In the genomic region with DNA sequence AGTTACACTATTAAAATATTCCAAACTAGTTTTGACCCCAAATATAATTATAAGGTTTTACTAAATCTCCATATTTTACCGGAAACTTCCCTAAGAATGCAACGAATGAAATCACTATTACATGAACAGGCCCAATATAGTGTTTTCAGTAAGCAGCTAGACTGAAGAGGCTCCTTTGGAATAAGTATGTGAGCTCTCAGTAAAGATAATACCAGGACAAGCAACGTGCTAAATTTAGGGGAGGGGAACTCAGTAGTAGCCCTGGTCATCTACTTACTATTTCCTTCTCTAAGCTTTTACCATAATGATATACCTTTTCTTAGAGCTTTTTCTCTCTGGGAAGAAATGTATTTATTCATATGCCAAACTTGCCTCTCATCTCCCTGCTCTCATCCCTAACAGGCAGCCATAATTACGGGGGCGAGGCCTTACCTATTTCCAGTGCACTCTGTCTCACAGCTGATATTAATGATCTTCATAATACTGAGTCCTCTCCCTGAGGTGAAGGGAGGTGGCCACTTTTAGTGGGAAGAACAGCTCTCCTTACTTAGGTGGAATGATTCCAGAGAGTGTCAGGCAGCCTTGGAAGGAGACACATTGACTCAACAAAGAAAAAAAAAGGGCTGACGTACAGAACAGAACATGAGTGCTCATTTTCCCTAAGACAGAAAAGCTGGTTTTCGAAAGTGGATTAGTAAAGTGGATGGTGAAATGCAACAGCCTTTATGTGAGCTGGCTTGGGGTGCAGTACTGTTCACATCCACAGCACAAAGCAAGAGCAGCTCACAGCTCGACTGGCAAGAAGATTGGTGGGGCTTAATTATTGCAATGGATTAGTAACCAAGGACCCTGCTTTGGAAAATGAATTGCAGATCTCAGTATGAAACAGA, we compare ENCODE assay signal across 13 cellular contexts.
DNase-seq lines count a peak whose midpoint lies in the region; ATAC-seq, FAIRE-seq and TF ChIP-seq lines count a peak whose summit lies in the region.
"Had no signal": no experiment of that assay in that cellular context is flagged by ENCODE, and none has a peak within 500 bp of the region (broad histone marks: within the 10 kb centered on the region; RNA-seq: fewer than 3 reads in every experiment).

No MANE protein-coding gene starts in this region.

- peak overlapping the region; percentile 21 for H2AFZ ChIP-seq in keratinocyte (ENCODE audit: control insufficient read depth, low read length)

- FAIRE-seq in keratinocyte (lab: Jason Lieb, UNC) (peak; percentile 64), H54 (lab: Jason Lieb, UNC) (no peak)

- no peaks in the 10 kb centered on the region for H3K9me1 ChIP-seq in keratinocyte (ENCODE audit: control insufficient read depth, extremely low read depth, insufficient read depth, low read length)

- peak overlapping the region; percentile 0 for H3K9ac ChIP-seq in keratinocyte (ENCODE audit: control insufficient read depth, extremely low read depth, insufficient read depth, low read length)

- TF ChIP-seq CTCF in keratinocyte (optimal IDR thresholded peaks at IDR 0.05 in 1 of 3, IDR thresholded peaks at IDR 0.05 in 1 of 3, conservative IDR thresholded peaks at IDR 0.05 in 1 of 3; ENCODE audit: extremely low read depth in 1 of 3, insufficient read depth in 2 of 3, low read length in 3 of 3) (peak; percentile 18 to 61 (median 60)), upper lobe of left lung (IDR thresholded peaks at IDR 0.05) (peak in 4 of 6 experiments; percentile 22 to 64 (median 34)), uterus (IDR thresholded peaks at IDR 0.05) (no peak)

- intact Hi-C loops in Right ventricle myocardium inferior (cut with DNase I) (no loop called here), right cardiac atrium (cut with DNase I) (no loop called here), uterus (cut with DNase I; ENCODE audit: low total_unique reads) (no loop called here)

- TF ChIP-seq POLR2A in upper lobe of left lung (IDR thresholded peaks at IDR 0.05) = no peak
- no peak for TF ChIP-seq POLR2A in uterus (IDR thresholded peaks at IDR 0.05)
- no peak for TF ChIP-seq POLR2A in H54 (IDR thresholded peaks at IDR 0.05; ENCODE audit: low read depth, low read length)

- H3K27ac ChIP-seq in right cardiac atrium (ENCODE audit: low read length) (no peak overlapping the region), keratinocyte (ENCODE audit: control insufficient read depth, insufficient read depth, low read length) (peak overlapping the region; percentile 56), upper lobe of left lung (peak overlapping the region in 1 of 4 donors; percentile 45), uterus (no peak overlapping the region)
- H3K27ac ChIP-seq: heart right ventricle had no signal

- TF ChIP-seq EP300 in upper lobe of left lung (IDR thresholded peaks at IDR 0.05) = peak in 1 of 4 donors; percentile 29

- no peak overlapping the region for H3K4me3 ChIP-seq in right cardiac atrium (ENCODE audit: low read length)
- no peak overlapping the region for H3K4me3 ChIP-seq in keratinocyte (ENCODE audit: control insufficient read depth in 2 of 3, extremely low read depth in 1 of 3, insufficient read depth in 2 of 3, low read depth in 1 of 3, low read length in 3 of 3)
- H3K4me3 ChIP-seq in upper lobe of left lung = no peak overlapping the region
- no peak overlapping the region for H3K4me3 ChIP-seq in uterus
- H3K4me3 ChIP-seq: heart right ventricle had no signal

- H3K4me2 ChIP-seq in keratinocyte (ENCODE audit: control insufficient read depth, extremely low read depth, insufficient read depth, low read depth, low read length) = peak overlapping the region; percentile 7

- no peaks in the 10 kb centered on the region for H3K79me2 ChIP-seq in keratinocyte (ENCODE audit: control insufficient read depth, insufficient read depth, low read length)

- ATAC-seq in Right ventricle myocardium inferior (peak; percentile 37), right cardiac atrium (no peak), upper lobe of left lung (ENCODE audit: low FRiP score in 2 of 2) (peak; percentile 78 to 85), GM21367 (IDR thresholded peaks at IDR 0.05; ENCODE audit: unreplicated experiment) (no peak)

- WGBS in right cardiac atrium = 80% methylated on average over 8 of the region's 8 CpGs
- WGBS in upper lobe of left lung, 2 donors = 69 to 71% methylated on average over 8 of the region's 8 CpGs

- no peaks in the 10 kb centered on the region for H3K27me3 ChIP-seq in right cardiac atrium (ENCODE audit: control insufficient read depth, insufficient read depth)
- no peaks in the 10 kb centered on the region for H3K27me3 ChIP-seq in keratinocyte (ENCODE audit: control insufficient read depth, extremely low read depth, insufficient read depth, low read length)
- no peaks in the 10 kb centered on the region for H3K27me3 ChIP-seq in upper lobe of left lung
- no peaks in the 10 kb centered on the region for H3K27me3 ChIP-seq in uterus
- H3K27me3 ChIP-seq: heart right ventricle had no signal

- H4K20me1 ChIP-seq in keratinocyte (ENCODE audit: control insufficient read depth, extremely low read depth, insufficient read depth, low read length) = no peaks in the 10 kb centered on the region

- H3K9me3 ChIP-seq in right cardiac atrium (ENCODE audit: control insufficient read depth, low read length) = no peaks in the 10 kb centered on the region
- no peaks in the 10 kb centered on the region for H3K9me3 ChIP-seq in keratinocyte (ENCODE audit: control insufficient read depth, low read depth, low read length)
- no peaks in the 10 kb centered on the region for H3K9me3 ChIP-seq in upper lobe of left lung
- no peaks in the 10 kb centered on the region for H3K9me3 ChIP-seq in uterus
- H3K9me3 ChIP-seq: heart right ventricle had no signal

- no peak for DNase-seq in Right ventricle myocardium inferior (ENCODE audit: missing footprints)
- no peak for DNase-seq in right cardiac atrium
- peak; percentile 63 for DNase-seq in astrocyte of the hippocampus (ENCODE audit: low read depth, low spot score)
- peak; percentile 32 for DNase-seq in keratinocyte (ENCODE audit: low read depth, low spot score)
- peak in 1 of 2 donors; percentile 43 for DNase-seq in upper lobe of left lung
- no peak for DNase-seq in uterus
- no peak for DNase-seq in H54 (ENCODE audit: insufficient read length, low spot score)
- DNase-seq: GDM1; heart right ventricle; naive B cell; NCI-H524 treated with DMSO at 0.1 percent for 48 hours; stimulated activated CD4-positive, alpha-beta T cell treated with anti-CD3 and anti-CD28 coated beads, Interleukin-2, amount 100 ng/mL, for 24 hours had no signal

- H3K36me3 ChIP-seq in keratinocyte (ENCODE audit: control insufficient read depth in 2 of 2, extremely low read depth in 1 of 2, insufficient read depth in 2 of 2, low read length in 2 of 2) (no peaks in the 10 kb centered on the region), upper lobe of left lung (peaks cover 0 to 2% (median 0%) of the 10 kb centered on the region in 4 donors), uterus (no peaks in the 10 kb centered on the region)
- H3K36me3 ChIP-seq: heart right ventricle had no signal

- no peaks in the 10 kb centered on the region for H3K4me1 ChIP-seq in right cardiac atrium (ENCODE audit: control insufficient read depth, insufficient read depth, low read length)
- H3K4me1 ChIP-seq in keratinocyte (ENCODE audit: control insufficient read depth, extremely low read depth, insufficient read depth, low read length) = peaks cover 29% of the 10 kb centered on the region
- peaks cover 0 to 10% (median 4%) of the 10 kb centered on the region in 4 donors for H3K4me1 ChIP-seq in upper lobe of left lung
- H3K4me1 ChIP-seq in uterus = peaks cover 0 to 4% of the 10 kb centered on the region in 2 donors

- dilution Hi-C loops in keratinocyte (cut with MboI; ENCODE audit: extremely low pct_ligation_motif_present, low sequenced_read_pairs) = no loop called here

Comparison
In these comparisons a context has a peak if more than half of its experiments do, and no peak if none do; other contexts are left out.
1. ATAC-seq: peak in Right ventricle myocardium inferior (single experiment) and upper lobe of left lung (2 of 2); none in right cardiac atrium (0 of 2) and GM21367 (single experiment).
2. DNase-seq: peak in astrocyte of the hippocampus (single experiment) and keratinocyte (single experiment); none in Right ventricle myocardium inferior (single experiment), right cardiac atrium (0 of 3), uterus (0 of 2) and H54 (single experiment).
3. CTCF ChIP-seq: peak in keratinocyte (3 of 3) and upper lobe of left lung (4 of 6); none in uterus (0 of 4).